1 cellular context compared by ENCODE assay signal in the genomic region with DNA sequence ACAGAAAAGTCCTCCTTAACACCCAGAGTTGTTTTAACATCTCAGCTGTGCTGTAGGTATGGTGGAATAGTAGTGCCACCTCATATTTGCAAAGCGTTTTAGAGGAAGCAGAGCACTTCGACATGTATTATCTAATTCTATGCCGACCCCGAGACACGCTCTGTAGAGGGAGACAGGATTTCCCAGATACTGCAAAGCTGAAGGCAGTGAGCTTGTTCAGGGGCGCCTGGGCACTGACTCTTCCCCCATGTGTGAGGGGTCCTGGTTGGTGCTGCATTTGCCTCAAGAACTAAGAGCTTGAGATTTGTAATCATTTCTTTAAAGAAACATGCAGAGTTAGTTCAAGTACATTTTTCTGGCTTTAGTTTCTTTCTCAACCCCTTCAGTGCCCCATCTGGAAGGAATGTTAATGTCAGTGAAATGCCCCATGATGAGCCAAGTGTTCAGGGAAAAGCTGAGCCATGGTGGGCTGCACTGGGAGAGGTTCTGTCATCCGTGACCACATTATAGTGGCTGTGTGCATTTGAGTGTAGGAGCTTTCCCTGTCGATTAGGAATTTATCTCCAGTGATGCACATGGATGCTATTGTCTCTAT.
TF ChIP-seq lines count a peak whose summit lies in the region.

No MANE protein-coding gene starts in this region.

TF ChIP-seq in GM23338, 12 proteins besides CTCF, POLR2A, EP300 and RAD21 (continued from another document):
- TF ChIP-seq, protein P1, sequence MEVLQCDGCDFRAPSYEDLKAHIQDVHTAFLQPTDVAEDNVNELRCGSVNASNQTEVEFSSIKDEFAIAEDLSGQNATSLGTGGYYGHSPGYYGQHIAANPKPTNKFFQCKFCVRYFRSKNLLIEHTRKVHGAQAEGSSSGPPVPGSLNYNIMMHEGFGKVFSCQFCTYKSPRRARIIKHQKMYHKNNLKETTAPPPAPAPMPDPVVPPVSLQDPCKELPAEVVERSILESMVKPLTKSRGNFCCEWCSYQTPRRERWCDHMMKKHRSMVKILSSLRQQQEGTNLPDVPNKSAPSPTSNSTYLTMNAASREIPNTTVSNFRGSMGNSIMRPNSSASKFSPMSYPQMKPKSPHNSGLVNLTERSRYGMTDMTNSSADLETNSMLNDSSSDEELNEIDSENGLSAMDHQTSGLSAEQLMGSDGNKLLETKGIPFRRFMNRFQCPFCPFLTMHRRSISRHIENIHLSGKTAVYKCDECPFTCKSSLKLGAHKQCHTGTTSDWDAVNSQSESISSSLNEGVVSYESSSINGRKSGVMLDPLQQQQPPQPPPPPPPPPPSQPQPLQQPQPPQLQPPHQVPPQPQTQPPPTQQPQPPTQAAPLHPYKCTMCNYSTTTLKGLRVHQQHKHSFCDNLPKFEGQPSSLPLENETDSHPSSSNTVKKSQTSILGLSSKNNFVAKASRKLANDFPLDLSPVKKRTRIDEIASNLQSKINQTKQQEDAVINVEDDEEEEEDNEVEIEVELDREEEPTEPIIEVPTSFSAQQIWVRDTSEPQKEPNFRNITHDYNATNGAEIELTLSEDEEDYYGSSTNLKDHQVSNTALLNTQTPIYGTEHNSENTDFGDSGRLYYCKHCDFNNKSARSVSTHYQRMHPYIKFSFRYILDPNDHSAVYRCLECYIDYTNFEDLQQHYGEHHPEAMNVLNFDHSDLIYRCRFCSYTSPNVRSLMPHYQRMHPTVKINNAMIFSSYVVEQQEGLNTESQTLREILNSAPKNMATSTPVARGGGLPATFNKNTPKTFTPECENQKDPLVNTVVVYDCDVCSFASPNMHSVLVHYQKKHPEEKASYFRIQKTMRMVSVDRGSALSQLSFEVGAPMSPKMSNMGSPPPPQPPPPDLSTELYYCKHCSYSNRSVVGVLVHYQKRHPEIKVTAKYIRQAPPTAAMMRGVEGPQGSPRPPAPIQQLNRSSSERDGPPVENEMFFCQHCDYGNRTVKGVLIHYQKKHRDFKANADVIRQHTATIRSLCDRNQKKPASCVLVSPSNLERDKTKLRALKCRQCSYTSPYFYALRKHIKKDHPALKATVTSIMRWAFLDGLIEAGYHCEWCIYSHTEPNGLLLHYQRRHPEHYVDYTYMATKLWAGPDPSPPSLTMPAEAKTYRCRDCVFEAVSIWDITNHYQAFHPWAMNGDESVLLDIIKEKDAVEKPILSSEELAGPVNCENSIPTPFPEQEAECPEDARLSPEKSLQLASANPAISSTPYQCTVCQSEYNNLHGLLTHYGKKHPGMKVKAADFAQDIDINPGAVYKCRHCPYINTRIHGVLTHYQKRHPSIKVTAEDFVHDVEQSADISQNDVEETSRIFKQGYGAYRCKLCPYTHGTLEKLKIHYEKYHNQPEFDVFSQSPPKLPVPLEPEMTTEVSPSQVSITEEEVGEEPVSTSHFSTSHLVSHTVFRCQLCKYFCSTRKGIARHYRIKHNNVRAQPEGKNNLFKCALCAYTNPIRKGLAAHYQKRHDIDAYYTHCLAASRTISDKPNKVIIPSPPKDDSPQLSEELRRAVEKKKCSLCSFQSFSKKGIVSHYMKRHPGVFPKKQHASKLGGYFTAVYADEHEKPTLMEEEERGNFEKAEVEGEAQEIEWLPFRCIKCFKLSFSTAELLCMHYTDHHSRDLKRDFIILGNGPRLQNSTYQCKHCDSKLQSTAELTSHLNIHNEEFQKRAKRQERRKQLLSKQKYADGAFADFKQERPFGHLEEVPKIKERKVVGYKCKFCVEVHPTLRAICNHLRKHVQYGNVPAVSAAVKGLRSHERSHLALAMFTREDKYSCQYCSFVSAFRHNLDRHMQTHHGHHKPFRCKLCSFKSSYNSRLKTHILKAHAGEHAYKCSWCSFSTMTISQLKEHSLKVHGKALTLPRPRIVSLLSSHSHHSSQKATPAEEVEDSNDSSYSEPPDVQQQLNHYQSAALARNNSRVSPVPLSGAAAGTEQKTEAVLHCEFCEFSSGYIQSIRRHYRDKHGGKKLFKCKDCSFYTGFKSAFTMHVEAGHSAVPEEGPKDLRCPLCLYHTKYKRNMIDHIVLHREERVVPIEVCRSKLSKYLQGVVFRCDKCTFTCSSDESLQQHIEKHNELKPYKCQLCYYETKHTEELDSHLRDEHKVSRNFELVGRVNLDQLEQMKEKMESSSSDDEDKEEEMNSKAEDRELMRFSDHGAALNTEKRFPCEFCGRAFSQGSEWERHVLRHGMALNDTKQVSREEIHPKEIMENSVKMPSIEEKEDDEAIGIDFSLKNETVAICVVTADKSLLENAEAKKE (CRISPR knock-in tag; IDR thresholded peaks at IDR 0.05): no peak
- no peak for TF ChIP-seq STAT1 (IDR thresholded peaks at IDR 0.05; ENCODE audit: unreplicated experiment)
